21 cellular contexts compared by ENCODE assay signal in genomic region chr2:74253937-74254336, GRCh38. TPM values are rescaled to one million over a fixed set of nuclear protein-coding genes. Genes with fewer than 3 reads are reported as not detected.
A peak's percentile ranks its signal among the peaks of the same experiment; 100 is the strongest.
DNase-seq lines count a peak whose midpoint lies in the region; ATAC-seq lines count a peak whose summit lies in the region.
"Had no signal": no experiment of that assay in that cellular context is flagged by ENCODE, and none has a peak within 500 bp of the region (broad histone marks: within the 10 kb centered on the region; RNA-seq: fewer than 3 reads in every experiment).

No MANE protein-coding gene starts in this region.

- DNase-seq in MV-4-11 (lab: John Stamatoyannopoulos, UW) (peak; percentile 2), astrocyte of the hippocampus (ENCODE audit: low read depth, low spot score) (peak; percentile 7), left cardiac atrium (no peak), sciatic nerve (ENCODE audit: low spot score) (no peak), SW 1271 (lab: John Stamatoyannopoulos, UW) (no peak), NCI-H1694 treated with DMSO at 0.1 percent for 48 hours (lab: John Stamatoyannopoulos, UW) (no peak)
- DNase-seq in stimulated activated CD4-positive, alpha-beta T cell treated with anti-CD3 and anti-CD28 coated beads, Interleukin-1b, Interleukin-23, amount 100 ng/mL, for 48 hours = no peak
- no peak for DNase-seq in activated CD4-positive, alpha-beta T cell treated with anti-CD3 and anti-CD28 coated beads, Interleukin-2, amount 10 ng/mL, durations not matched to agents 7 days and 5 days
- DNase-seq: activated CD4-positive, CD25-positive, alpha-beta regulatory T cell; activated CD8-positive, alpha-beta memory T cell treated with anti-CD3 and anti-CD28 coated beads, Interleukin-2, amount 10 ng/mL, durations not matched to agents 7 days and 5 days; activated gamma-delta T cell treated with Interleukin-2 at 50 U/mL for 16 hours; activated T-cell treated with anti-CD3 and anti-CD28 coated beads, Interleukin-2, amount 50 U/mL, for 4 hours; brain microvascular endothelial cell; C1 segment of cervical spinal cord; Caco-2; DMS79; NCI-H1048; NCI-H2171; NCI-H82 had no signal

- H3K27me3 Mint-ChIP-seq in activated CD4-positive, alpha-beta T cell treated with anti-CD3 and anti-CD28 coated beads, Interleukin-2, amount 10 ng/mL, durations not matched to agents 7 days and 5 days = no peaks in the 10 kb centered on the region
- H3K27me3 Mint-ChIP-seq: activated CD8-positive, alpha-beta memory T cell treated with anti-CD3 and anti-CD28 coated beads, Interleukin-2, amount 10 ng/mL, durations not matched to agents 7 days and 5 days; stimulated activated memory B cell treated with anti-CD40 and anti-IgM and Interleukin-4, amounts not matched to agents 10 μg/mL and 1 μg/mL and 100 μg/mL, for 72 hours had no signal

- H3K4me1 Mint-ChIP-seq in activated CD4-positive, alpha-beta T cell treated with anti-CD3 and anti-CD28 coated beads, Interleukin-2, amount 10 ng/mL, durations not matched to agents 7 days and 5 days = peaks cover 4% of the 10 kb centered on the region

- H3K36me3 Mint-ChIP-seq in activated CD4-positive, alpha-beta T cell treated with anti-CD3 and anti-CD28 coated beads, Interleukin-2, amount 10 ng/mL, durations not matched to agents 7 days and 5 days (ENCODE audit: low read depth) = no peaks in the 10 kb centered on the region
- H3K36me3 Mint-ChIP-seq: activated CD8-positive, alpha-beta memory T cell treated with anti-CD3 and anti-CD28 coated beads, Interleukin-2, amount 10 ng/mL, durations not matched to agents 7 days and 5 days; stimulated activated memory B cell treated with anti-CD40 and anti-IgM and Interleukin-4, amounts not matched to agents 10 μg/mL and 1 μg/mL and 100 μg/mL, for 72 hours had no signal

- intact Hi-C loops in left cardiac atrium (cut with DNase I) = no loop called here
- intact Hi-C loops in sciatic nerve (cut with DNase I) = no loop called here

- POLR2A ChIA-PET in activated CD4-positive, alpha-beta T cell treated with anti-CD3 and anti-CD28 coated beads, Interleukin-2, amount 10 ng/mL, durations not matched to agents 7 days and 5 days (lab: Charles Lee) = no interaction called here

- no peak overlapping the region for H3K4me3 Mint-ChIP-seq in activated CD4-positive, alpha-beta T cell treated with anti-CD3 and anti-CD28 coated beads, Interleukin-2, amount 10 ng/mL, durations not matched to agents 7 days and 5 days
- H3K4me3 Mint-ChIP-seq: activated CD8-positive, alpha-beta memory T cell treated with anti-CD3 and anti-CD28 coated beads, Interleukin-2, amount 10 ng/mL, durations not matched to agents 7 days and 5 days; activated T-cell treated with anti-CD3 and anti-CD28 coated beads, Interleukin-2, amount 50 U/mL, for 4 hours; stimulated activated memory B cell treated with anti-CD40 and anti-IgM and Interleukin-4, amounts not matched to agents 10 μg/mL and 1 μg/mL and 100 μg/mL, for 72 hours had no signal

- H3K9me3 Mint-ChIP-seq in activated CD4-positive, alpha-beta T cell treated with anti-CD3 and anti-CD28 coated beads, Interleukin-2, amount 10 ng/mL, durations not matched to agents 7 days and 5 days = no peaks in the 10 kb centered on the region
- H3K9me3 Mint-ChIP-seq: activated T-cell treated with anti-CD3 and anti-CD28 coated beads, Interleukin-2, amount 50 U/mL, for 4 hours; stimulated activated memory B cell treated with anti-CD40 and anti-IgM and Interleukin-4, amounts not matched to agents 10 μg/mL and 1 μg/mL and 100 μg/mL, for 72 hours had no signal

- ATAC-seq in left cardiac atrium (peak; percentile 58 to 59), sciatic nerve (peak; percentile 47)
- ATAC-seq: activated CD8-positive, alpha-beta memory T cell treated with anti-CD3 and anti-CD28 coated beads, Interleukin-2, amount 10 ng/mL, durations not matched to agents 7 days and 5 days; activated T-cell treated with anti-CD3 and anti-CD28 coated beads, Interleukin-2, amount 50 U/mL, for 4 hours; left lobe of liver; stimulated activated memory B cell treated with anti-CD40 and anti-IgM and Interleukin-4, amounts not matched to agents 10 μg/mL and 1 μg/mL and 100 μg/mL, for 72 hours had no signal

- CTCF ChIA-PET in activated CD4-positive, alpha-beta T cell treated with anti-CD3 and anti-CD28 coated beads, Interleukin-2, amount 10 ng/mL, durations not matched to agents 7 days and 5 days (lab: Charles Lee) = interaction anchor here (0.6 to 1.2 kb wide), 3 partner anchors 10 to 346 kb away, joined by 3 to 4 read pairs (median 3); no protein-coding TSS in a partner anchor

- no peak overlapping the region for H3K27ac Mint-ChIP-seq in activated CD4-positive, alpha-beta T cell treated with anti-CD3 and anti-CD28 coated beads, Interleukin-2, amount 10 ng/mL, durations not matched to agents 7 days and 5 days
- H3K27ac Mint-ChIP-seq: activated CD8-positive, alpha-beta memory T cell treated with anti-CD3 and anti-CD28 coated beads, Interleukin-2, amount 10 ng/mL, durations not matched to agents 7 days and 5 days; stimulated activated memory B cell treated with anti-CD40 and anti-IgM and Interleukin-4, amounts not matched to agents 10 μg/mL and 1 μg/mL and 100 μg/mL, for 72 hours had no signal

RNA-seq across cellular contexts. Expression of gene MTHFD2, which starts 55.5 kb away (rescaled TPM):
- total RNA-seq in left cardiac atrium (10 to 100 TPM; 21.8 to 33.0 TPM), sciatic nerve (18.6 TPM)
- total RNA-seq in activated CD4-positive, alpha-beta T cell treated with anti-CD3 and anti-CD28 coated beads, Interleukin-2, amount 10 ng/mL, durations not matched to agents 7 days and 5 days = 100 to 1,000 TPM; 129 to 130 TPM

Comparison
In these comparisons a context has a peak if more than half of its experiments do, and no peak if none do; other contexts are left out.
1. DNase-seq: peak in MV-4-11 (single experiment) and astrocyte of the hippocampus (single experiment); none in left cardiac atrium (single experiment), sciatic nerve (single experiment), SW 1271 (0 of 2), stimulated activated CD4-positive, alpha-beta T cell treated with anti-CD3 and anti-CD28 coated beads, Interleukin-1b, Interleukin-23, amount 100 ng/mL, for 48 hours (single experiment), activated CD4-positive, alpha-beta T cell treated with anti-CD3 and anti-CD28 coated beads, Interleukin-2, amount 10 ng/mL, durations not matched to agents 7 days and 5 days (single experiment) and NCI-H1694 treated with DMSO at 0.1 percent for 48 hours (single experiment).